ENCODE assay signal across 1 cellular context in genomic region chr15:41494190-41494921, GRCh38.
TF ChIP-seq lines count a peak whose summit lies in the region.

No MANE protein-coding gene starts in this region.

TF ChIP-seq in liver, 16 proteins besides CTCF, POLR2A, EP300 and RAD21 (continued from another document):
- no peak for TF ChIP-seq HNF4A (conservative IDR thresholded peaks at IDR 0.05)
- TF ChIP-seq HNF4G (IDR thresholded peaks at IDR 0.05): no peak
- TF ChIP-seq EGR1 (IDR thresholded peaks at IDR 0.05; ENCODE audit: low read depth in 2 of 2): no peak
